8 cellular contexts compared by ENCODE assay signal in the genomic region with DNA sequence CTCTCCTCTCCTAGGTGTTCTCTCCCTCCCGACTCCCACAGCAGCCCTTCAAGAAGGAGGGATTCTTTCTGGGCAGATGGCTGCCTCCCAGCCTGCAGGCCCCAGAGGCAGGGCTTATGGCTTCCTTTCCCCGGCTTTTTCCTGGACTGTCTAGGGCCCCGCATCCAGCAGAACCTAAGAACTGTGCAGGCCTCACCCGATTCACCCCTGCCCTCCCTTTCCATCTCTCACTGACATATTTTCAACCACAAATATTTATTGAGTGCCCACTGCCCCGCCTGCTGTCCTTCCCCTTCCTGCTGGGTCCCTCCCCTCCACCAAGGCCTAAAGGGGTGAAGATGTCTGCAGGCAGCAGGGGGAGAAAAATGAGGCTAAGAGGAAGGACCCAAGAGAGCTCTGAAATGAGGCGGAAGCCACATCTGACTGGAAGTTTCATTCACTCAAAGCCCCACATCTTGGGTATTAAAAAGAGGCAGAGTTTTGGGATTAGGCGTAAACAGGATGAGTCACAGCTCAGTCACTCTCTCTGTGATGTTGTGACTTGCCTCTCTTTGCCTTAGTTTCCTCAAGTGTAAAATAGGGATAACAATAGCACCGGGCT. TPM values are rescaled to one million over a fixed set of nuclear protein-coding genes. Genes with fewer than 3 reads are reported as not detected.
A peak's percentile ranks its signal among the peaks of the same experiment; 100 is the strongest.
DNase-seq lines count a peak whose midpoint lies in the region; ATAC-seq and TF ChIP-seq lines count a peak whose summit lies in the region.

No MANE protein-coding gene starts in this region.

- intact Hi-C loops in left ventricle myocardium superior (cut with micrococcal nuclease): no loop called here

- no peak for DNase-seq in right atrium auricular region (ENCODE audit: low spot score)
- no peak for DNase-seq in left ventricle myocardium superior
- peak; percentile 41 for DNase-seq in NCI-H345 treated with DMSO at 0.1 percent for 48 hours (lab: John Stamatoyannopoulos, UW; ENCODE audit: unreplicated experiment)
- DNase-seq in astrocyte of the spinal cord (ENCODE audit: low read depth, low spot score): peak; percentile 83
- peak; percentile 74 for DNase-seq in lung (ENCODE audit: low spot score)
- DNase-seq in anterior cingulate cortex (lab: John Stamatoyannopoulos, UW): no peak

- in situ Hi-C loops in astrocyte of the spinal cord (cut with HindIII; ENCODE audit: low sequenced_read_pairs): no loop called here

- no peaks in the 10 kb centered on the region for H3K36me3 ChIP-seq in right atrium auricular region
- no peaks in the 10 kb centered on the region for H3K36me3 ChIP-seq in lung (ENCODE audit: control insufficient read depth in 2 of 2, insufficient read depth in 2 of 2, low read length in 2 of 2)

- no peak for TF ChIP-seq CTCF in right atrium auricular region (IDR thresholded peaks at IDR 0.05)
- TF ChIP-seq CTCF in astrocyte of the spinal cord (IDR thresholded peaks at IDR 0.05; ENCODE audit: low read depth, low read length): no peak
- TF ChIP-seq CTCF in lung (IDR thresholded peaks at IDR 0.05; ENCODE audit: control extremely low read depth, extremely low read depth): no peak

- 14 to 18% methylated on average over 8 of the region's 8 CpGs for WGBS in lung, 2 donors

- ATAC-seq in left ventricle myocardium superior: no peak
- ATAC-seq in lung (ENCODE audit: insufficient read depth, low FRiP score): no peak
- ATAC-seq in HG03378 (IDR thresholded peaks at IDR 0.05; ENCODE audit: unreplicated experiment): no peak
- ATAC-seq in GM19395 (IDR thresholded peaks at IDR 0.05; ENCODE audit: unreplicated experiment): no peak

- H3K27me3 ChIP-seq in right atrium auricular region (no peaks in the 10 kb centered on the region), lung (ENCODE audit: control insufficient read depth, insufficient read depth) (no peaks in the 10 kb centered on the region)

- H3K9me3 ChIP-seq in right atrium auricular region (no peaks in the 10 kb centered on the region), lung (ENCODE audit: control insufficient read depth in 2 of 2, insufficient read depth in 1 of 2, low read length in 1 of 2) (no peaks in the 10 kb centered on the region)

- H3K4me1 ChIP-seq in right atrium auricular region (peaks cover 0 to 26% of the 10 kb centered on the region in 2 donors), lung (ENCODE audit: control insufficient read depth in 2 of 2, insufficient read depth in 2 of 2, low read length in 2 of 2) (peaks cover 0 to 23% of the 10 kb centered on the region in 2 donors)

- H3K27ac ChIP-seq in right atrium auricular region: peak overlapping the region; percentile 41 to 50
- H3K27ac ChIP-seq in lung (ENCODE audit: low read depth in 1 of 2, low read length in 1 of 2): peak overlapping the region in 1 of 2 donors; percentile 89

- no peak overlapping the region for H3K4me3 ChIP-seq in right atrium auricular region
- H3K4me3 ChIP-seq in astrocyte of the spinal cord (ENCODE audit: low read depth, low read length): no peak overlapping the region
- no peak overlapping the region for H3K4me3 ChIP-seq in lung

RNA-seq across cellular contexts. Expression of a gene that starts 2.9 kb away (rescaled TPM):
- total RNA-seq in right atrium auricular region (10 to 100 TPM in 1 of 2 donors, 1 to 10 TPM in 1; 2.7 to 18.7 TPM), left ventricle myocardium superior (1.7 TPM), lung (100 to 1,000 TPM; 122 to 312 TPM)
- 100 to 1,000 TPM in 1 of 2 donors, 10 to 100 TPM in 1; 86.6 to 129 TPM for polyA plus RNA-seq in lung

RNA-seq across cellular contexts. Expression of a gene that starts 11.5 kb away (rescaled TPM):
- 10 to 100 TPM; 63.6 to 72.1 TPM for total RNA-seq in right atrium auricular region
- 32.9 TPM for total RNA-seq in left ventricle myocardium superior
- total RNA-seq in lung: 100 to 1,000 TPM in 1 of 2 donors, 10 to 100 TPM in 1; 52.6 to 134 TPM
- polyA plus RNA-seq in lung: 100 to 1,000 TPM; 111 to 134 TPM

RNA-seq across cellular contexts. Expression of a gene that starts 30.6 kb away (rescaled TPM):
- total RNA-seq in right atrium auricular region: 100 to 1,000 TPM in 1 of 2 donors, 10 to 100 TPM in 1; 62.9 to 176 TPM
- total RNA-seq in left ventricle myocardium superior: 44.0 TPM
- 100 to 1,000 TPM; 175 to 184 TPM for total RNA-seq in lung
- 100 to 1,000 TPM in 1 of 2 donors, 10 to 100 TPM in 1; 81.6 to 182 TPM for polyA plus RNA-seq in lung

Comparison
In these comparisons a context has a peak if more than half of its experiments do, and no peak if none do; other contexts are left out.
1. DNase-seq: peak in NCI-H345 treated with DMSO at 0.1 percent for 48 hours (single experiment), astrocyte of the spinal cord (single experiment) and lung (single experiment); none in right atrium auricular region (single experiment), left ventricle myocardium superior (single experiment) and anterior cingulate cortex (0 of 58).
2. RNA of a gene that starts 2.9 kb away (total RNA-seq): 122 to 312 TPM in lung; 2.7 to 18.7 TPM in right atrium auricular region and 1.7 TPM in left ventricle myocardium superior (single experiment); every median in the first group is over 4 times any median in the second.